Comparison of ENCODE assay signal across 3 cellular contexts in genomic region chr4:66926687-66927086, GRCh38.
TF ChIP-seq lines count a peak whose summit lies in the region.

No MANE protein-coding gene starts in this region.

TF ChIP-seq in SK-N-SH, 30 proteins besides CTCF, POLR2A, EP300 and RAD21:
- TF ChIP-seq REST (IDR thresholded peaks at IDR 0.05; ENCODE audit: low read depth, low read length) (no peak), NRF1 (IDR thresholded peaks at IDR 0.05; ENCODE audit: low read depth, low read length) (no peak), CHD2 (IDR thresholded peaks at IDR 0.05; ENCODE audit: low read length, partially characterized antibody) (no peak), POLR2AphosphoS5 (IDR thresholded peaks at IDR 0.05; ENCODE audit: low read depth, low read length) (no peak), TAF1 (IDR thresholded peaks at IDR 0.05; ENCODE audit: borderline replicate concordance, low read depth, low read length) (no peak), TCF12 (IDR thresholded peaks at IDR 0.05) (no peak), ELF1 (IDR thresholded peaks at IDR 0.05) (no peak), RCOR1 (IDR thresholded peaks at IDR 0.05; ENCODE audit: low read length) (no peak), FOSL2 (IDR thresholded peaks at IDR 0.05; ENCODE audit: borderline replicate concordance, low read depth) (no peak), SIN3A (IDR thresholded peaks at IDR 0.05; ENCODE audit: borderline replicate concordance, low read depth, low read length) (no peak), GATA2 (CRISPR knock-in tag; IDR thresholded peaks at IDR 0.05) (no peak), ZBTB33 (IDR thresholded peaks at IDR 0.05; ENCODE audit: borderline replicate concordance, low read depth) (no peak), MXI1 (IDR thresholded peaks at IDR 0.05; ENCODE audit: low read depth, low read length) (no peak), NFIC (IDR thresholded peaks at IDR 0.05; ENCODE audit: borderline replicate concordance) (no peak), FOXJ3 (CRISPR knock-in tag; IDR thresholded peaks at IDR 0.05) (no peak)

TF ChIP-seq in SK-N-SH treated with all-trans-retinoic acid at 6 μM for 48 hours, 23 proteins besides CTCF, POLR2A, EP300 and RAD21:
- TF ChIP-seq GLIS3 (CRISPR knock-in tag; IDR thresholded peaks at IDR 0.05) (no peak), TCF4 (CRISPR knock-in tag; IDR thresholded peaks at IDR 0.05; ENCODE audit: borderline replicate concordance) (no peak), BACH2 (CRISPR knock-in tag; IDR thresholded peaks at IDR 0.05; ENCODE audit: borderline replicate concordance) (no peak), TSHZ2 (CRISPR knock-in tag; IDR thresholded peaks at IDR 0.05) (no peak), POU6F1 (CRISPR knock-in tag; IDR thresholded peaks at IDR 0.05; ENCODE audit: borderline replicate concordance, low read depth) (no peak), ZFP3 (CRISPR knock-in tag; IDR thresholded peaks at IDR 0.05) (no peak), ZC3H10 (CRISPR knock-in tag; IDR thresholded peaks at IDR 0.05) (no peak), ZNF70 (CRISPR knock-in tag; IDR thresholded peaks at IDR 0.05) (no peak), RARB (CRISPR knock-in tag; IDR thresholded peaks at IDR 0.05) (no peak), ZNF565 (CRISPR knock-in tag; conservative IDR thresholded peaks at IDR 0.05; ENCODE audit: low read depth) (no peak)

TF ChIP-seq in H1, 55 proteins besides CTCF, POLR2A, EP300 and RAD21:
- TF ChIP-seq ASH2L (IDR thresholded peaks at IDR 0.05; ENCODE audit: low read length) (no peak), TBP (IDR thresholded peaks at IDR 0.05; ENCODE audit: low read depth, low read length) (no peak), CTBP2 (IDR thresholded peaks at IDR 0.05; ENCODE audit: borderline replicate concordance, insufficient read depth, insufficient read length, low read length) (no peak), ZNF274 (IDR thresholded peaks at IDR 0.05; ENCODE audit: borderline replicate concordance, extremely low read depth, low read length) (no peak), KDM4A (IDR thresholded peaks at IDR 0.05; ENCODE audit: low read depth, low read length, severe bottlenecking) (no peak), CBX5 (IDR thresholded peaks at IDR 0.05; ENCODE audit: low read depth, low read length) (no peak), EZH2 (IDR thresholded peaks at IDR 0.05; ENCODE audit: low read depth, low read length, severe bottlenecking) (no peak)
